8 cellular contexts compared by ENCODE assay signal in genomic region chr7:91263359-91264082, GRCh38. TPM values are rescaled to one million over a fixed set of nuclear protein-coding genes. Genes with fewer than 3 reads are reported as not detected.
DNase-seq lines count a peak whose midpoint lies in the region; ATAC-seq and TF ChIP-seq lines count a peak whose summit lies in the region.

No MANE protein-coding gene starts in this region.

- H3K27ac Mint-ChIP-seq in stimulated activated naive CD8-positive, alpha-beta T cell treated with anti-CD3 and anti-CD28 coated beads, Interleukin-15, amount 100 ng/mL, for 72 hours = no peak overlapping the region

- H3K27me3 Mint-ChIP-seq in stimulated activated naive CD8-positive, alpha-beta T cell treated with anti-CD3 and anti-CD28 coated beads, Interleukin-15, amount 100 ng/mL, for 72 hours = peaks cover 72% of the 10 kb centered on the region

- intact Hi-C loops in Right ventricle myocardium inferior (cut with DNase I) (loop anchor here (5.0 to 10.0 kb wide), 2 partner anchors 176 to 361 kb away; no protein-coding TSS in a partner anchor), cardiac septum (cut with DNase I) (loop anchor here (2.0 to 10.0 kb wide), 3 partner anchors 179 to 611 kb away; no protein-coding TSS in a partner anchor), mammary epithelial cell (cut with micrococcal nuclease) (loop anchor here (1.0 to 5.0 kb wide), 4 partner anchors 96 to 373 kb away; no protein-coding TSS in a partner anchor)

- 1% methylated on average over 33 of the region's 34 CpGs for WGBS in mammary epithelial cell (ENCODE audit: low coverage, missing lambda C conversion rate)

- no peaks in the 10 kb centered on the region for H3K9me3 Mint-ChIP-seq in stimulated activated naive CD8-positive, alpha-beta T cell treated with anti-CD3 and anti-CD28 coated beads, Interleukin-15, amount 100 ng/mL, for 72 hours

- no peaks in the 10 kb centered on the region for H4K20me1 ChIP-seq in mammary epithelial cell (ENCODE audit: insufficient read depth, low read length)

- no TSS peak for BruUV-seq in mammary epithelial cell (replicated peaks; lab: Mats Ljungman, UMichigan)

- H3K4me3 ChIP-seq in mammary epithelial cell (replicated peaks in 1 of 3; ENCODE audit: insufficient read depth in 1 of 3, low read depth in 2 of 3, low read length in 3 of 3) = peak overlapping the region; percentile 63 to 79 (median 74)

- in situ Hi-C loops in mammary epithelial cell (cut with MboI; ENCODE audit: low sequenced_read_pairs in 2 of 2) = loop anchor here in 1 of 2 donors (10.0 kb wide), 1 partner anchor 179 kb away; no protein-coding TSS in a partner anchor

- H3K9ac ChIP-seq in mammary epithelial cell (ENCODE audit: insufficient read depth, low read length) = peak overlapping the region; percentile 63

- DNase-seq in Right ventricle myocardium inferior (ENCODE audit: missing footprints) = peak; percentile 65
- DNase-seq in cardiac septum (ENCODE audit: low spot score) = no peak
- peak; percentile 74 for DNase-seq in NCI-H748 treated with DMSO at 0.1 percent for 48 hours (lab: John Stamatoyannopoulos, UW)
- DNase-seq in mammary epithelial cell = no peak
- DNase-seq in kidney tubule cell (ENCODE audit: low spot score) = peak; percentile 38
- peak in 1 of 2 donors; percentile 4 for DNase-seq in stimulated activated naive CD8-positive, alpha-beta T cell treated with anti-CD3 and anti-CD28 coated beads, Interleukin-15, amount 100 ng/mL, for 72 hours

- H3K4me1 Mint-ChIP-seq in stimulated activated naive CD8-positive, alpha-beta T cell treated with anti-CD3 and anti-CD28 coated beads, Interleukin-15, amount 100 ng/mL, for 72 hours = peaks cover 17% of the 10 kb centered on the region

- peaks cover 22% of the 10 kb centered on the region for H3K4me1 ChIP-seq in mammary epithelial cell (ENCODE audit: insufficient read depth, low read length)

- no peaks in the 10 kb centered on the region for H3K9me3 ChIP-seq in mammary epithelial cell (replicated peaks; ENCODE audit: insufficient read depth, low read length)

- H3K36me3 ChIP-seq in mammary epithelial cell (ENCODE audit: insufficient read depth, low read length) = no peaks in the 10 kb centered on the region

- H3K27ac ChIP-seq in mammary epithelial cell (ENCODE audit: insufficient read depth, low read depth, low read length) = peak overlapping the region; percentile 13

- TF ChIP-seq CTCF in mammary epithelial cell (conservative IDR thresholded peaks at IDR 0.05 in 1 of 2, IDR thresholded peaks at IDR 0.05 in 1 of 2; ENCODE audit: extremely low read depth in 1 of 2, insufficient read depth in 1 of 2, low read depth in 1 of 2, low read length in 2 of 2) = no peak

- ATAC-seq in Right ventricle myocardium inferior = no peak
- ATAC-seq in stimulated activated naive CD8-positive, alpha-beta T cell treated with anti-CD3 and anti-CD28 coated beads, Interleukin-15, amount 100 ng/mL, for 72 hours = no peak
- no peak for ATAC-seq in HG02571 (IDR thresholded peaks at IDR 0.05; ENCODE audit: unreplicated experiment)
- ATAC-seq in HG03571 (IDR thresholded peaks at IDR 0.05; ENCODE audit: unreplicated experiment) = no peak

- no peaks in the 10 kb centered on the region for H3K27me3 ChIP-seq in mammary epithelial cell (ENCODE audit: insufficient read depth, low read length)

- peak overlapping the region; percentile 84 to 92 for H3K4me3 Mint-ChIP-seq in stimulated activated naive CD8-positive, alpha-beta T cell treated with anti-CD3 and anti-CD28 coated beads, Interleukin-15, amount 100 ng/mL, for 72 hours

- H2AFZ ChIP-seq in mammary epithelial cell (ENCODE audit: low read depth, low read length) = peak overlapping the region; percentile 83

- peak overlapping the region; percentile 94 for H3K4me2 ChIP-seq in mammary epithelial cell (ENCODE audit: insufficient read depth, low read depth, low read length)

- dilution Hi-C loops in mammary epithelial cell (cut with HindIII; ENCODE audit: low sequenced_read_pairs) = no loop called here

- CTCF ChIA-PET in mammary epithelial cell (lab: Charles Lee; ENCODE audit: low non-redundant PET) = no interaction called here

- peaks cover 13% of the 10 kb centered on the region for H3K79me2 ChIP-seq in mammary epithelial cell (ENCODE audit: insufficient read depth, low read length)

RNA-seq across cellular contexts. Expression of gene FZD1, which starts 0.7 kb away (rescaled TPM):
- total RNA-seq in Right ventricle myocardium inferior (10.3 TPM), cardiac septum (23.1 TPM), mammary epithelial cell (10 to 100 TPM in 1 of 2 donors, 1 to 10 TPM in 1; 3.0 to 17.7 TPM)
- polyA plus RNA-seq in mammary epithelial cell = 3.0 TPM
- polyA minus RNA-seq in mammary epithelial cell = 1.7 TPM

Comparison
In these comparisons a context has a peak if more than half of its experiments do, and no peak if none do; other contexts are left out.
1. DNase-seq: peak in Right ventricle myocardium inferior (single experiment), NCI-H748 treated with DMSO at 0.1 percent for 48 hours (single experiment) and kidney tubule cell (single experiment); none in cardiac septum (single experiment) and mammary epithelial cell (single experiment).